ENCODE assay signal across 1 cellular context in the genomic region with DNA sequence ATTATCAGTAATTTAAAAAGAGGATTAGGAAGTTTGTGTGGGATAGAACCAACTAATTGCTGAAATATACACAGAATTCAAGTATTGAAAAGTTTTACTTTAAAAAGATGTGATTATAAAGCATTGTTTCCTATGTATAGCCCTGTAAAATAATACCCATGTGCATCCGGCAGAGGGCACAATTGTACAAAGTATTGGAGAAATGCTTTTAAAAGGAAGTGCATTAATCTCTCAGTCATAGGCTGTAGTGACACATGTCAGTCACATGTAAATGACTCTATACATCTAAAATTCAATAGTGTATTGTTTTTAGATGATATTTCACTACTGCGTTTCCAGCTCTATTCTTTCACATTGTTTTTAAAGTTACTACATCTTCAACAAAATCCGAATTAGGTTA.
TF ChIP-seq lines count a peak whose summit lies in the region.

No MANE protein-coding gene starts in this region.

TF ChIP-seq in GM23338, 12 proteins besides CTCF, POLR2A, EP300 and RAD21 (continued from another document):
- TF ChIP-seq, protein P1, sequence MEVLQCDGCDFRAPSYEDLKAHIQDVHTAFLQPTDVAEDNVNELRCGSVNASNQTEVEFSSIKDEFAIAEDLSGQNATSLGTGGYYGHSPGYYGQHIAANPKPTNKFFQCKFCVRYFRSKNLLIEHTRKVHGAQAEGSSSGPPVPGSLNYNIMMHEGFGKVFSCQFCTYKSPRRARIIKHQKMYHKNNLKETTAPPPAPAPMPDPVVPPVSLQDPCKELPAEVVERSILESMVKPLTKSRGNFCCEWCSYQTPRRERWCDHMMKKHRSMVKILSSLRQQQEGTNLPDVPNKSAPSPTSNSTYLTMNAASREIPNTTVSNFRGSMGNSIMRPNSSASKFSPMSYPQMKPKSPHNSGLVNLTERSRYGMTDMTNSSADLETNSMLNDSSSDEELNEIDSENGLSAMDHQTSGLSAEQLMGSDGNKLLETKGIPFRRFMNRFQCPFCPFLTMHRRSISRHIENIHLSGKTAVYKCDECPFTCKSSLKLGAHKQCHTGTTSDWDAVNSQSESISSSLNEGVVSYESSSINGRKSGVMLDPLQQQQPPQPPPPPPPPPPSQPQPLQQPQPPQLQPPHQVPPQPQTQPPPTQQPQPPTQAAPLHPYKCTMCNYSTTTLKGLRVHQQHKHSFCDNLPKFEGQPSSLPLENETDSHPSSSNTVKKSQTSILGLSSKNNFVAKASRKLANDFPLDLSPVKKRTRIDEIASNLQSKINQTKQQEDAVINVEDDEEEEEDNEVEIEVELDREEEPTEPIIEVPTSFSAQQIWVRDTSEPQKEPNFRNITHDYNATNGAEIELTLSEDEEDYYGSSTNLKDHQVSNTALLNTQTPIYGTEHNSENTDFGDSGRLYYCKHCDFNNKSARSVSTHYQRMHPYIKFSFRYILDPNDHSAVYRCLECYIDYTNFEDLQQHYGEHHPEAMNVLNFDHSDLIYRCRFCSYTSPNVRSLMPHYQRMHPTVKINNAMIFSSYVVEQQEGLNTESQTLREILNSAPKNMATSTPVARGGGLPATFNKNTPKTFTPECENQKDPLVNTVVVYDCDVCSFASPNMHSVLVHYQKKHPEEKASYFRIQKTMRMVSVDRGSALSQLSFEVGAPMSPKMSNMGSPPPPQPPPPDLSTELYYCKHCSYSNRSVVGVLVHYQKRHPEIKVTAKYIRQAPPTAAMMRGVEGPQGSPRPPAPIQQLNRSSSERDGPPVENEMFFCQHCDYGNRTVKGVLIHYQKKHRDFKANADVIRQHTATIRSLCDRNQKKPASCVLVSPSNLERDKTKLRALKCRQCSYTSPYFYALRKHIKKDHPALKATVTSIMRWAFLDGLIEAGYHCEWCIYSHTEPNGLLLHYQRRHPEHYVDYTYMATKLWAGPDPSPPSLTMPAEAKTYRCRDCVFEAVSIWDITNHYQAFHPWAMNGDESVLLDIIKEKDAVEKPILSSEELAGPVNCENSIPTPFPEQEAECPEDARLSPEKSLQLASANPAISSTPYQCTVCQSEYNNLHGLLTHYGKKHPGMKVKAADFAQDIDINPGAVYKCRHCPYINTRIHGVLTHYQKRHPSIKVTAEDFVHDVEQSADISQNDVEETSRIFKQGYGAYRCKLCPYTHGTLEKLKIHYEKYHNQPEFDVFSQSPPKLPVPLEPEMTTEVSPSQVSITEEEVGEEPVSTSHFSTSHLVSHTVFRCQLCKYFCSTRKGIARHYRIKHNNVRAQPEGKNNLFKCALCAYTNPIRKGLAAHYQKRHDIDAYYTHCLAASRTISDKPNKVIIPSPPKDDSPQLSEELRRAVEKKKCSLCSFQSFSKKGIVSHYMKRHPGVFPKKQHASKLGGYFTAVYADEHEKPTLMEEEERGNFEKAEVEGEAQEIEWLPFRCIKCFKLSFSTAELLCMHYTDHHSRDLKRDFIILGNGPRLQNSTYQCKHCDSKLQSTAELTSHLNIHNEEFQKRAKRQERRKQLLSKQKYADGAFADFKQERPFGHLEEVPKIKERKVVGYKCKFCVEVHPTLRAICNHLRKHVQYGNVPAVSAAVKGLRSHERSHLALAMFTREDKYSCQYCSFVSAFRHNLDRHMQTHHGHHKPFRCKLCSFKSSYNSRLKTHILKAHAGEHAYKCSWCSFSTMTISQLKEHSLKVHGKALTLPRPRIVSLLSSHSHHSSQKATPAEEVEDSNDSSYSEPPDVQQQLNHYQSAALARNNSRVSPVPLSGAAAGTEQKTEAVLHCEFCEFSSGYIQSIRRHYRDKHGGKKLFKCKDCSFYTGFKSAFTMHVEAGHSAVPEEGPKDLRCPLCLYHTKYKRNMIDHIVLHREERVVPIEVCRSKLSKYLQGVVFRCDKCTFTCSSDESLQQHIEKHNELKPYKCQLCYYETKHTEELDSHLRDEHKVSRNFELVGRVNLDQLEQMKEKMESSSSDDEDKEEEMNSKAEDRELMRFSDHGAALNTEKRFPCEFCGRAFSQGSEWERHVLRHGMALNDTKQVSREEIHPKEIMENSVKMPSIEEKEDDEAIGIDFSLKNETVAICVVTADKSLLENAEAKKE (CRISPR knock-in tag; IDR thresholded peaks at IDR 0.05) = no peak
- no peak for TF ChIP-seq POLR2AphosphoS5 (IDR thresholded peaks at IDR 0.05; ENCODE audit: low read depth)
- TF ChIP-seq NANOG (IDR thresholded peaks at IDR 0.05; ENCODE audit: borderline replicate concordance) = no peak
- no peak for TF ChIP-seq ZNF114 (CRISPR knock-in tag; IDR thresholded peaks at IDR 0.05)
- TF ChIP-seq CREB1 (CRISPR knock-in tag; IDR thresholded peaks at IDR 0.05; ENCODE audit: low read depth) = no peak
- TF ChIP-seq, protein P2, sequence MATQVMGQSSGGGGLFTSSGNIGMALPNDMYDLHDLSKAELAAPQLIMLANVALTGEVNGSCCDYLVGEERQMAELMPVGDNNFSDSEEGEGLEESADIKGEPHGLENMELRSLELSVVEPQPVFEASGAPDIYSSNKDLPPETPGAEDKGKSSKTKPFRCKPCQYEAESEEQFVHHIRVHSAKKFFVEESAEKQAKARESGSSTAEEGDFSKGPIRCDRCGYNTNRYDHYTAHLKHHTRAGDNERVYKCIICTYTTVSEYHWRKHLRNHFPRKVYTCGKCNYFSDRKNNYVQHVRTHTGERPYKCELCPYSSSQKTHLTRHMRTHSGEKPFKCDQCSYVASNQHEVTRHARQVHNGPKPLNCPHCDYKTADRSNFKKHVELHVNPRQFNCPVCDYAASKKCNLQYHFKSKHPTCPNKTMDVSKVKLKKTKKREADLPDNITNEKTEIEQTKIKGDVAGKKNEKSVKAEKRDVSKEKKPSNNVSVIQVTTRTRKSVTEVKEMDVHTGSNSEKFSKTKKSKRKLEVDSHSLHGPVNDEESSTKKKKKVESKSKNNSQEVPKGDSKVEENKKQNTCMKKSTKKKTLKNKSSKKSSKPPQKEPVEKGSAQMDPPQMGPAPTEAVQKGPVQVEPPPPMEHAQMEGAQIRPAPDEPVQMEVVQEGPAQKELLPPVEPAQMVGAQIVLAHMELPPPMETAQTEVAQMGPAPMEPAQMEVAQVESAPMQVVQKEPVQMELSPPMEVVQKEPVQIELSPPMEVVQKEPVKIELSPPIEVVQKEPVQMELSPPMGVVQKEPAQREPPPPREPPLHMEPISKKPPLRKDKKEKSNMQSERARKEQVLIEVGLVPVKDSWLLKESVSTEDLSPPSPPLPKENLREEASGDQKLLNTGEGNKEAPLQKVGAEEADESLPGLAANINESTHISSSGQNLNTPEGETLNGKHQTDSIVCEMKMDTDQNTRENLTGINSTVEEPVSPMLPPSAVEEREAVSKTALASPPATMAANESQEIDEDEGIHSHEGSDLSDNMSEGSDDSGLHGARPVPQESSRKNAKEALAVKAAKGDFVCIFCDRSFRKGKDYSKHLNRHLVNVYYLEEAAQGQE (IDR thresholded peaks at IDR 0.05; ENCODE audit: unreplicated experiment) = no peak
- no peak for TF ChIP-seq EZH2 (IDR thresholded peaks at IDR 0.05; ENCODE audit: low read depth, unreplicated experiment)
- no peak for TF ChIP-seq STAT1 (IDR thresholded peaks at IDR 0.05; ENCODE audit: unreplicated experiment)
- no peak for TF ChIP-seq EZH2phosphoT487 (IDR thresholded peaks at IDR 0.05; ENCODE audit: unreplicated experiment)
